In the genomic region with DNA sequence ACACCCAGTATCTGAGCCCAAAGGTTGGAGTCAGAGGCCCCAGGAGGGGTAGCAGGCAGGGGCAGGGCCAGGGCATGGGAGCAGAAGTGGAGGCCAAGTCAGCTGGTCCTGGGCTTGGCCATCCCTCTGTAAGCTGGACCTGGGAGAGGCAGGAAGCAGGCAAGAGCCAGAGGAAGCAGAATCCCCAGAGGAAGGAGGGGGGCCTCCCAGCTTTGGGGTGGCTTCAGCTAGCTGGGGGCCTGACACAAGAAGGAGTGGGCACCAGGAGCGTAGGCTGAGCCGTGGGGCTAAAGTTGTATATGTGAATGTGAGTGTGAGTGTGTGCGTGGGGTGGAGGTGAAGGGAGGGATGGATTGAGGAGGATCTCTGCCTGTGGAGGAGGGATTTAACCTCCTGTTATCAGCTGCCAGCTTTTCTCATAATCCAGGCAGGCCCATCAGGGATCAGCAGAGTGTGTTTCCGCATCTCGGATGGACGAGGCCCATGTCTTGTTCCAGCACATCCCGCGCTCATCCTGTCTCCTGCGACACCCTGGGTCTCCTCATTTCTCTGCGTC, we compare ENCODE assay signal across 2 cellular contexts.
TF ChIP-seq lines count a peak whose summit lies in the region.

No MANE protein-coding gene starts in this region.

TF ChIP-seq in K562, 482 proteins besides CTCF, POLR2A, EP300 and RAD21 (continued from another document):
- peak; percentile 20; the same call in 1 of the 2 replicates for TF ChIP-seq ZNF263 (CRISPR knock-in tag; IDR thresholded peaks at IDR 0.05; ENCODE audit: borderline replicate concordance)

TF ChIP-seq in neural cell, 6 proteins besides CTCF, POLR2A, EP300 and RAD21 (continued from another document):
- TF ChIP-seq, protein P1, sequence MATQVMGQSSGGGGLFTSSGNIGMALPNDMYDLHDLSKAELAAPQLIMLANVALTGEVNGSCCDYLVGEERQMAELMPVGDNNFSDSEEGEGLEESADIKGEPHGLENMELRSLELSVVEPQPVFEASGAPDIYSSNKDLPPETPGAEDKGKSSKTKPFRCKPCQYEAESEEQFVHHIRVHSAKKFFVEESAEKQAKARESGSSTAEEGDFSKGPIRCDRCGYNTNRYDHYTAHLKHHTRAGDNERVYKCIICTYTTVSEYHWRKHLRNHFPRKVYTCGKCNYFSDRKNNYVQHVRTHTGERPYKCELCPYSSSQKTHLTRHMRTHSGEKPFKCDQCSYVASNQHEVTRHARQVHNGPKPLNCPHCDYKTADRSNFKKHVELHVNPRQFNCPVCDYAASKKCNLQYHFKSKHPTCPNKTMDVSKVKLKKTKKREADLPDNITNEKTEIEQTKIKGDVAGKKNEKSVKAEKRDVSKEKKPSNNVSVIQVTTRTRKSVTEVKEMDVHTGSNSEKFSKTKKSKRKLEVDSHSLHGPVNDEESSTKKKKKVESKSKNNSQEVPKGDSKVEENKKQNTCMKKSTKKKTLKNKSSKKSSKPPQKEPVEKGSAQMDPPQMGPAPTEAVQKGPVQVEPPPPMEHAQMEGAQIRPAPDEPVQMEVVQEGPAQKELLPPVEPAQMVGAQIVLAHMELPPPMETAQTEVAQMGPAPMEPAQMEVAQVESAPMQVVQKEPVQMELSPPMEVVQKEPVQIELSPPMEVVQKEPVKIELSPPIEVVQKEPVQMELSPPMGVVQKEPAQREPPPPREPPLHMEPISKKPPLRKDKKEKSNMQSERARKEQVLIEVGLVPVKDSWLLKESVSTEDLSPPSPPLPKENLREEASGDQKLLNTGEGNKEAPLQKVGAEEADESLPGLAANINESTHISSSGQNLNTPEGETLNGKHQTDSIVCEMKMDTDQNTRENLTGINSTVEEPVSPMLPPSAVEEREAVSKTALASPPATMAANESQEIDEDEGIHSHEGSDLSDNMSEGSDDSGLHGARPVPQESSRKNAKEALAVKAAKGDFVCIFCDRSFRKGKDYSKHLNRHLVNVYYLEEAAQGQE (IDR thresholded peaks at IDR 0.05; ENCODE audit: borderline replicate concordance): no peak
- no peak for TF ChIP-seq EZH2 (IDR thresholded peaks at IDR 0.05; ENCODE audit: borderline replicate concordance, insufficient read depth, low read length, poor library complexity, severe bottlenecking)
- no peak for TF ChIP-seq POLR2AphosphoS5 (IDR thresholded peaks at IDR 0.05)
- TF ChIP-seq TAF1 (IDR thresholded peaks at IDR 0.05; ENCODE audit: low read depth): no peak
